Comparison of ENCODE assay signal across 1 cellular context in genomic region chr3:123201557-123202427, GRCh38.
TF ChIP-seq lines count a peak whose summit lies in the region.

SEC22A (plus strand) TSS chr3:123201943; CDS start chr3:123209218, 7,275 bp downstream.

TF ChIP-seq in K562, 482 proteins besides CTCF, POLR2A, EP300 and RAD21 (continued from another document and continues in another):
- TF ChIP-seq BCLAF1 (IDR thresholded peaks at IDR 0.05; ENCODE audit: borderline replicate concordance in 1 of 2, control insufficient read depth in 1 of 2, low read depth in 2 of 2, low read length in 1 of 2), result no peak
- no peak for TF ChIP-seq COPS2 (conservative IDR thresholded peaks at IDR 0.05)
- TF ChIP-seq YY1 (IDR thresholded peaks at IDR 0.05; ENCODE audit: borderline replicate concordance in 1 of 3, control insufficient read depth in 1 of 3, extremely low read depth in 1 of 3, insufficient read depth in 3 of 3, insufficient read length in 1 of 3, insufficient replicate concordance in 2 of 3, low read depth in 1 of 3, low read length in 2 of 3), result no peak
- TF ChIP-seq GABPB1 (CRISPR knock-in tag; IDR thresholded peaks at IDR 0.05), result 0 out of 2 replicates have a peak, but pooled peaks have one; percentile 20
- TF ChIP-seq POLR3A (IDR thresholded peaks at IDR 0.05; ENCODE audit: borderline replicate concordance, extremely low read depth, insufficient read depth, insufficient read length), result no peak
- TF ChIP-seq HDAC8 (tag; IDR thresholded peaks at IDR 0.05), result no peak
- TF ChIP-seq ZFP91 (CRISPR knock-in tag; IDR thresholded peaks at IDR 0.05), result no peak
- TF ChIP-seq ARID3A (IDR thresholded peaks at IDR 0.05; ENCODE audit: borderline replicate concordance, low read depth, low read length), result no peak
- TF ChIP-seq ZNF586 (CRISPR knock-in tag; conservative IDR thresholded peaks at IDR 0.05), result no peak
- TF ChIP-seq RERE (CRISPR knock-in tag; IDR thresholded peaks at IDR 0.05; ENCODE audit: borderline replicate concordance), result no peak
- TF ChIP-seq ZNF609 (CRISPR knock-in tag; IDR thresholded peaks at IDR 0.05; ENCODE audit: borderline replicate concordance), result no peak
- peak; percentile 99 for TF ChIP-seq CREB3L1 (IDR thresholded peaks at IDR 0.05; ENCODE audit: borderline replicate concordance, low read depth)
- no peak for TF ChIP-seq ZNF274 (IDR thresholded peaks at IDR 0.05; ENCODE audit: borderline replicate concordance, low read depth, low read length)
- no peak for TF ChIP-seq UBTF (IDR thresholded peaks at IDR 0.05; ENCODE audit: borderline replicate concordance in 1 of 2, low read depth in 2 of 2, low read length in 2 of 2)
- no peak for TF ChIP-seq ZNF764 (CRISPR knock-in tag; IDR thresholded peaks at IDR 0.05; ENCODE audit: low read depth)
- TF ChIP-seq ZNF561 (CRISPR knock-in tag; conservative IDR thresholded peaks at IDR 0.05), result no peak
- no peak for TF ChIP-seq SNRNP70 (optimal IDR thresholded peaks at IDR 0.05; ENCODE audit: low read depth, low read length)
- no peak for TF ChIP-seq HOMEZ (CRISPR knock-in tag; IDR thresholded peaks at IDR 0.05)
- no peak for TF ChIP-seq SNAPC5 (CRISPR knock-in tag; IDR thresholded peaks at IDR 0.05)
- no peak for TF ChIP-seq GATA2 (CRISPR knock-in tag; IDR thresholded peaks at IDR 0.05)
- TF ChIP-seq ZBTB7A (IDR thresholded peaks at IDR 0.05; ENCODE audit: borderline replicate concordance, control insufficient read depth, low read depth, low read length), result peak; percentile 56; the same call in 1 of the 2 replicates
- TF ChIP-seq TBL1XR1 (IDR thresholded peaks at IDR 0.05; ENCODE audit: low read length in 2 of 2), result peak in 1 of 2 experiments; percentile 23; a peak in 1 of 4 replicates
- no peak for TF ChIP-seq ZNF347 (CRISPR knock-in tag; IDR thresholded peaks at IDR 0.05; ENCODE audit: low read depth)
- no peak for TF ChIP-seq MTA2 (IDR thresholded peaks at IDR 0.05; ENCODE audit: low read depth)
- TF ChIP-seq CBX8 (IDR thresholded peaks at IDR 0.05; ENCODE audit: borderline replicate concordance, extremely low read depth, low read depth, low read length, poor library complexity, severe bottlenecking), result no peak
- TF ChIP-seq CREB5 (CRISPR knock-in tag; IDR thresholded peaks at IDR 0.05), result no peak
- peak; percentile 31; the same call in 1 of the 2 replicates for TF ChIP-seq PML (IDR thresholded peaks at IDR 0.05; ENCODE audit: low read length)
